In genomic region chr2:222860740-222861410, GRCh38 we compare ENCODE assay signal across 8 cellular contexts. TPM values are rescaled to one million over a fixed set of nuclear protein-coding genes. Genes with fewer than 3 reads are reported as not detected.
DNase-seq lines count a peak whose midpoint lies in the region; ATAC-seq and TF ChIP-seq lines count a peak whose summit lies in the region.

ACSL3 (plus strand) TSS chr2:222861036; CDS start chr2:222908773, 47,737 bp downstream.

- POLR2A ChIA-PET in GM10248 (lab: Yijun Ruan, JAX): no interaction called here

- peak within 1 kb of the TSS; percentile 81 for H3K4me3 ChIP-seq in osteoblast (ENCODE audit: insufficient read depth, low read length)
- H3K4me3 ChIP-seq in testis: peak within 1 kb of the TSS; percentile 77 to 98

- peaks cover 42% of the 10 kb centered on the region for H4K20me1 ChIP-seq in osteoblast (ENCODE audit: insufficient read depth, low read length)

- CTCF ChIA-PET in GM10248 (lab: Yijun Ruan, JAX): interaction anchor here (0.8 to 2.4 kb wide), 3 partner anchors 18 to 64 kb away, joined by 3 to 13 read pairs (median 6); no protein-coding TSS in a partner anchor

- peak within 1 kb of the TSS; percentile 78 for H3K4me3 Mint-ChIP-seq in activated naive CD8-positive, alpha-beta T cell

- peak within 1 kb of the TSS; percentile 86 for H3K27ac Mint-ChIP-seq in activated naive CD8-positive, alpha-beta T cell

- H3K4me2 ChIP-seq in osteoblast (ENCODE audit: insufficient read depth, low read length): peak within 1 kb of the TSS; percentile 92

- DNase-seq in GM10248 (ENCODE audit: extremely low spot score) (peak; percentile 97), NCI-H1092 treated with DMSO at 0.1 percent for 48 hours (lab: John Stamatoyannopoulos, UW) (peak; percentile 89), SKM-1 treated with dmso at 0.1 percent for 144 hours (lab: John Stamatoyannopoulos, UW; ENCODE audit: unreplicated experiment) (peak; percentile 83), glomerular visceral epithelial cell (ENCODE audit: extremely low spot score) (peak; percentile 96), osteoblast (ENCODE audit: insufficient read length, low spot score, missing footprints) (peak; percentile 99), testis (peak; percentile 98)

- H3K27me3 Mint-ChIP-seq in activated naive CD8-positive, alpha-beta T cell: no peaks in the 10 kb centered on the region

- H3K27ac ChIP-seq in osteoblast (ENCODE audit: low read depth, low read length): peak within 1 kb of the TSS; percentile 77
- peak within 1 kb of the TSS; percentile 73 to 96 for H3K27ac ChIP-seq in testis

- ATAC-seq in HG02588 (IDR thresholded peaks at IDR 0.05; ENCODE audit: unreplicated experiment): peak; percentile 98

- peak; percentile 97 for TF ChIP-seq POLR2A in testis (IDR thresholded peaks at IDR 0.05)

- intact Hi-C loops in testis (cut with DNase I; ENCODE audit: low total_unique reads): no loop called here

- no peaks in the 10 kb centered on the region for H3K27me3 ChIP-seq in osteoblast (ENCODE audit: insufficient read depth, low read length)
- H3K27me3 ChIP-seq in testis: no peaks in the 10 kb centered on the region

- H3K9me3 ChIP-seq in osteoblast (ENCODE audit: low read depth, low read length) (no peaks in the 10 kb centered on the region), testis (no peaks in the 10 kb centered on the region)

- no peaks in the 10 kb centered on the region for H3K36me3 ChIP-seq in osteoblast (ENCODE audit: insufficient read depth, low read length)
- H3K36me3 ChIP-seq in testis (ENCODE audit: low read depth, missing control alignments): no peaks in the 10 kb centered on the region

- peak within 1 kb of the TSS; percentile 69 for H2AFZ ChIP-seq in osteoblast (ENCODE audit: low read length)

- H3K4me1 ChIP-seq in osteoblast (ENCODE audit: insufficient read depth, low read length): peaks cover 39% of the 10 kb centered on the region
- peaks cover 35% of the 10 kb centered on the region for H3K4me1 ChIP-seq in testis

- peaks cover 50% of the 10 kb centered on the region for H3K79me2 ChIP-seq in osteoblast (ENCODE audit: insufficient read depth, low read length)

- no peaks in the 10 kb centered on the region for H3K9me3 Mint-ChIP-seq in activated naive CD8-positive, alpha-beta T cell (ENCODE audit: low read depth)

- peaks cover 7% of the 10 kb centered on the region for H3K4me1 Mint-ChIP-seq in activated naive CD8-positive, alpha-beta T cell (ENCODE audit: low read depth)

- H3K36me3 Mint-ChIP-seq in activated naive CD8-positive, alpha-beta T cell: no peaks in the 10 kb centered on the region

- 0% methylated on average over 75 of the region's 99 CpGs; no CpG with 5 or more reads in 1 of the 2 donors for WGBS in testis, 2 donors

- TF ChIP-seq CTCF in GM10248 (IDR thresholded peaks at IDR 0.05; ENCODE audit: control extremely low read depth, extremely low read depth, low read depth, missing control alignments): no peak
- TF ChIP-seq CTCF in osteoblast (IDR thresholded peaks at IDR 0.05; ENCODE audit: extremely low read depth, low read depth, low read length): no peak
- peak in 1 of 3 experiments; percentile 5 for TF ChIP-seq CTCF in testis (IDR thresholded peaks at IDR 0.05)

RNA-seq across cellular contexts. Expression of gene ACSL3, which starts in this region (rescaled TPM):
- total RNA-seq in osteoblast (166 and 170 TPM in 2 replicates), testis (10 to 100 TPM; 87.4 to 96.6 TPM)
- 66.7 TPM for polyA plus RNA-seq in testis (ENCODE audit: insufficient read depth, low read depth, low replicate concordance)

Comparison
In these comparisons a context has a peak if more than half of its experiments do, and no peak if none do; other contexts are left out.
1. Peak in every context shown above with its lines: DNase-seq, ATAC-seq, H3K4me3 ChIP-seq and H3K27ac ChIP-seq.